Comparison of ENCODE assay signal across 13 cellular contexts in the genomic region with DNA sequence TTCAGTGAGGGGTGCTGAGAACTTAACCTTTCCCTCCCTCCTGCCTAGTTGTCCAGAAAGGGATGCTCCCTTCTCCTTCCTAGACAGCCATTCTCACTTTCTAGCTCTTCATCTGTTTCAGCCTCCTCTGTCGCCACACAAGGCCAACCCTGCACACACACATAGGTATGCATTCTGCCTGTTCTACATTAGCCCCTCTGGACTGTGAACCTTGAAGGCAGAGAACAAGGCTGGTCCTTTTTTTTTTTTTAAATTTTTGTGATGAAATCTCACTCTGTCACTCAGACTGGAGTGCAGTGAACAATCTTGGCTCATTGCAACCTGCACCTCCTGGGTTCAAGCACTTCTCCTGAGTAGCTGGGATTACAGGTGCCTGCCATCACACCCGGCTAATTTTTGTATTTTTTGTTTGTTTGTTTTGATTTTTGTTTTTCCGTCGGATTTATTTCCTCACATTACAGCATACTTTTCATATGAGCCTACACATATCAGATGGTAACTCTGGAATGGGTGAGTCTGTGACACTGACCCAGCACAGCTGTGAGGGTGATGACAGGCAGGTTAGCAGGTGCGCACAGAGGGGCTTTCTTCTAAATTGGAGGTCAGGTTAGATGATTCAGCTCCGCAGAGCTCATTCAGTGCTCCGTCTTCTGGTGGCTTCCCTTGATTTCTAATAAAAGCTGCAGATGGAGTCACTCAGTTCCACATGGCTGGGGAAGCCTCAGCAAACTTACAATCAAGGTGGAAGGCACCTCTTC. TPM values are rescaled to one million over a fixed set of nuclear protein-coding genes. Genes with fewer than 3 reads are reported as not detected.
DNase-seq lines count a peak whose midpoint lies in the region; ATAC-seq and TF ChIP-seq lines count a peak whose summit lies in the region.
"Had no signal": no experiment of that assay in that cellular context is flagged by ENCODE, and none has a peak within 500 bp of the region (broad histone marks: within the 10 kb centered on the region; RNA-seq: fewer than 3 reads in every experiment).

No MANE protein-coding gene starts in this region.

- peak overlapping the region; percentile 74 for H3K9ac ChIP-seq in Loucy (ENCODE audit: low read depth, low read length, poor library complexity, severe bottlenecking)
- H3K9ac ChIP-seq: neural progenitor cell had no signal

- H3K4me1 ChIP-seq in Loucy (ENCODE audit: insufficient read depth, low read length, poor library complexity, severe bottlenecking): peaks cover 42% of the 10 kb centered on the region
- peaks cover 14 to 43% (median 16%) of the 10 kb centered on the region in 4 donors for H3K4me1 ChIP-seq in stomach
- H3K4me1 ChIP-seq: neural progenitor cell had no signal

- H4K20me1 ChIP-seq in Loucy (ENCODE audit: insufficient read depth, low read length, poor library complexity, severe bottlenecking): no peaks in the 10 kb centered on the region

- peak overlapping the region; percentile 9; the same call in 1 of the 2 replicates for H2AFZ ChIP-seq in Loucy (ENCODE audit: low read length)
- H2AFZ ChIP-seq: neural progenitor cell had no signal

- ATAC-seq in activated T-cell treated with anti-CD3 and anti-CD28 coated beads, Interleukin-2, amount 50 U/mL, for 72 hours (replicated peaks in 1 of 2): no peak
- peak; percentile 35 for ATAC-seq in left lobe of liver
- ATAC-seq: esophagus mucosa, right cardiac atrium had no signal

- TF ChIP-seq CTCF in Loucy (conservative IDR thresholded peaks at IDR 0.05; ENCODE audit: low read length): no peak
- no peak for TF ChIP-seq CTCF in stomach (IDR thresholded peaks at IDR 0.05)
- TF ChIP-seq CTCF in HFFc6 (IDR thresholded peaks at IDR 0.05): no peak

- no peak for TF ChIP-seq POLR2A in stomach (IDR thresholded peaks at IDR 0.05)

- no peaks in the 10 kb centered on the region for H3K9me2 ChIP-seq in Loucy (replicated peaks; ENCODE audit: low read depth, low read length)

- H3K9me3 Mint-ChIP-seq in activated T-cell treated with anti-CD3 and anti-CD28 coated beads, Interleukin-2, amount 50 U/mL, for 72 hours: no peaks in the 10 kb centered on the region
- no peaks in the 10 kb centered on the region for H3K9me3 Mint-ChIP-seq in HFFc6
- H3K9me3 Mint-ChIP-seq: neural progenitor cell had no signal

- TF ChIP-seq EP300 in stomach (IDR thresholded peaks at IDR 0.05): no peak

- H3K79me2 ChIP-seq in Loucy (ENCODE audit: insufficient read depth, low read length): peaks cover 10% of the 10 kb centered on the region

- intact Hi-C loops in stomach (cut with DNase I; ENCODE audit: low total_unique reads): no loop called here

- H3K36me3 ChIP-seq in Loucy (ENCODE audit: insufficient read depth, low read length): no peaks in the 10 kb centered on the region
- H3K36me3 ChIP-seq in stomach: no peaks in the 10 kb centered on the region
- H3K36me3 ChIP-seq: neural progenitor cell had no signal

- H3K4me3 ChIP-seq in Loucy (ENCODE audit: low read length, poor library complexity, severe bottlenecking) (no peak overlapping the region), stomach (no peak overlapping the region)
- H3K4me3 ChIP-seq: neural progenitor cell, PC-9 had no signal

- peak overlapping the region; percentile 36 to 77 (median 57) for H3K27ac ChIP-seq in stomach
- H3K27ac ChIP-seq: neural progenitor cell, PC-9 had no signal

- H3K27me3 ChIP-seq in Loucy (ENCODE audit: insufficient read depth, low read length, poor library complexity, severe bottlenecking): no peaks in the 10 kb centered on the region
- no peaks in the 10 kb centered on the region for H3K27me3 ChIP-seq in stomach
- H3K27me3 ChIP-seq: neural progenitor cell had no signal

- H3K4me1 Mint-ChIP-seq in activated T-cell treated with anti-CD3 and anti-CD28 coated beads, Interleukin-2, amount 50 U/mL, for 72 hours (ENCODE audit: low read depth): peaks cover 40% of the 10 kb centered on the region
- H3K4me1 Mint-ChIP-seq in HFFc6 (ENCODE audit: low read depth): no peaks in the 10 kb centered on the region

- H3K4me3 Mint-ChIP-seq in activated T-cell treated with anti-CD3 and anti-CD28 coated beads, Interleukin-2, amount 50 U/mL, for 72 hours: peak overlapping the region; percentile 27 to 69
- H3K4me3 Mint-ChIP-seq in HFFc6: no peak overlapping the region
- H3K4me3 Mint-ChIP-seq: neural progenitor cell had no signal

- WGBS in stomach, 5 donors: 83 to 86% (median 84%) methylated on average over 7 of the region's 7 CpGs

- no peak for DNase-seq in activated T-cell treated with anti-CD3 and anti-CD28 coated beads, Interleukin-2, amount 50 U/mL, for 72 hours
- DNase-seq in activated T-cell treated with anti-CD3 and anti-CD28 coated beads for 4 hours (no peak), left lobe of liver (ENCODE audit: low spot score) (no peak), stomach (no peak), HFFc6 (no peak), COLO668 (lab: John Stamatoyannopoulos, UW; ENCODE audit: unreplicated experiment) (no peak)
- DNase-seq in activated naive CD4-positive, alpha-beta T cell treated with anti-CD3 and anti-CD28 coated beads, Interleukin-2, amount 50 U/mL, for 16 hours: no peak
- DNase-seq: activated CD4-positive, alpha-beta T cell treated with anti-CD3 and anti-CD28 coated beads for 1 hour; PC-9; right cardiac atrium had no signal

- no peaks in the 10 kb centered on the region for H3K9me3 ChIP-seq in Loucy (ENCODE audit: insufficient read depth, low read depth, low read length)
- no peaks in the 10 kb centered on the region for H3K9me3 ChIP-seq in stomach

- no peaks in the 10 kb centered on the region for H3K36me3 Mint-ChIP-seq in activated T-cell treated with anti-CD3 and anti-CD28 coated beads, Interleukin-2, amount 50 U/mL, for 72 hours (ENCODE audit: insufficient read depth in 2 of 2)
- no peaks in the 10 kb centered on the region for H3K36me3 Mint-ChIP-seq in HFFc6 (ENCODE audit: low read depth)
- H3K36me3 Mint-ChIP-seq: neural progenitor cell had no signal

- peak overlapping the region; percentile 4 for H3K27ac Mint-ChIP-seq in activated T-cell treated with anti-CD3 and anti-CD28 coated beads, Interleukin-2, amount 50 U/mL, for 72 hours
- H3K27ac Mint-ChIP-seq in HFFc6: no peak overlapping the region
- H3K27ac Mint-ChIP-seq: neural progenitor cell had no signal

- no peaks in the 10 kb centered on the region for H3K27me3 Mint-ChIP-seq in activated T-cell treated with anti-CD3 and anti-CD28 coated beads, Interleukin-2, amount 50 U/mL, for 72 hours (ENCODE audit: low read depth)
- H3K27me3 Mint-ChIP-seq in HFFc6 (ENCODE audit: insufficient read depth): peaks cover 5% of the 10 kb centered on the region

- H3K4me2 ChIP-seq in Loucy (ENCODE audit: low read depth, low read length, poor library complexity, severe bottlenecking): peak overlapping the region; percentile 91
- H3K4me2 ChIP-seq: neural progenitor cell, PC-9 had no signal

- H3F3A ChIP-seq in Loucy (ENCODE audit: low read depth): peaks cover 8% of the 10 kb centered on the region; the same call in 1 of the 2 replicates

RNA-seq across cellular contexts. Expression of gene AKR1A1, which starts 4.9 kb away (rescaled TPM):
- 100 to 1,000 TPM; 155 to 178 TPM for total RNA-seq in activated T-cell treated with anti-CD3 and anti-CD28 coated beads, Interleukin-2, amount 50 U/mL, for 72 hours
- 310 TPM for total RNA-seq in left lobe of liver
- total RNA-seq in stomach: 100 to 1,000 TPM in 4 of 5 donors, 10 to 100 TPM in 1; 10.5 to 203 (median 141) TPM
- 100 to 1,000 TPM; 192 to 246 (median 212) TPM for polyA plus RNA-seq in stomach
- total RNA-seq in HFFc6 (2021; fragmentation: NEBNext Ultra II Directional; extraction: Animal tissue kit (Norgen Biotek cat#: 25700)): 100 to 1,000 TPM; 105 to 125 (median 119) TPM

RNA-seq across cellular contexts. Expression of gene PRDX1, which starts 24.0 kb away (rescaled TPM):
- 100 to 1,000 TPM; 128 to 146 TPM for total RNA-seq in activated T-cell treated with anti-CD3 and anti-CD28 coated beads, Interleukin-2, amount 50 U/mL, for 72 hours
- total RNA-seq in left lobe of liver (320 TPM), stomach (100 to 1,000 TPM in 4 of 5 donors, 10 to 100 TPM in 1; 77.6 to 447 (median 187) TPM)
- 100 to 1,000 TPM; 570 to 892 (median 660) TPM for polyA plus RNA-seq in stomach
- total RNA-seq in HFFc6 (2021; fragmentation: NEBNext Ultra II Directional; extraction: Animal tissue kit (Norgen Biotek cat#: 25700)): 1,000 to 10,000 TPM in 3 of 6 experiments, 100 to 1,000 TPM in 3; 798 to 1,123 (median 999) TPM

RNA-seq across cellular contexts. Expression of gene NASP, which starts 38.1 kb away (rescaled TPM):
- total RNA-seq in activated T-cell treated with anti-CD3 and anti-CD28 coated beads, Interleukin-2, amount 50 U/mL, for 72 hours: 100 to 1,000 TPM; 214 to 241 TPM
- total RNA-seq in left lobe of liver: 28.2 TPM
- 100 to 1,000 TPM in 2 of 5 donors, 10 to 100 TPM in 3; 14.0 to 107 (median 51.8) TPM for total RNA-seq in stomach
- polyA plus RNA-seq in stomach: 100 to 1,000 TPM in 1 of 3 donors, 10 to 100 TPM in 2; 78.7 to 119 (median 79.9) TPM
- total RNA-seq in HFFc6 (2021; fragmentation: NEBNext Ultra II Directional; extraction: Animal tissue kit (Norgen Biotek cat#: 25700)): 10 to 100 TPM; 41.6 to 77.7 (median 72.1) TPM

RNA-seq across cellular contexts. Expression of gene MMACHC, which starts 45.6 kb away (rescaled TPM):
- total RNA-seq in activated T-cell treated with anti-CD3 and anti-CD28 coated beads, Interleukin-2, amount 50 U/mL, for 72 hours: 1 to 10 TPM; 3.4 to 4.7 TPM
- 32.3 TPM for total RNA-seq in left lobe of liver
- 10 to 100 TPM in 1 of 5 donors, 1 to 10 TPM in 2, under 1 TPM in 2; 0.58 to 20.6 (median 1.6) TPM for total RNA-seq in stomach
- polyA plus RNA-seq in stomach: 1 to 10 TPM; 1.7 to 2.3 (median 1.7) TPM
- total RNA-seq in HFFc6 (2021; fragmentation: NEBNext Ultra II Directional; extraction: Animal tissue kit (Norgen Biotek cat#: 25700)): 10 to 100 TPM; 11.1 to 12.9 (median 12.4) TPM

RNA-seq across cellular contexts. Expression of gene CCDC163, which starts 45.9 kb away (rescaled TPM):
- total RNA-seq in activated T-cell treated with anti-CD3 and anti-CD28 coated beads, Interleukin-2, amount 50 U/mL, for 72 hours: 10 to 100 TPM; 15.2 to 15.5 TPM
- total RNA-seq in left lobe of liver (2.1 TPM), stomach (1 to 10 TPM in 1 of 5 donors, under 1 TPM in 1, not detected in 3; 0.18 to 2.7 TPM)
- 1 to 10 TPM; 1.2 to 2.6 (median 1.8) TPM for polyA plus RNA-seq in stomach
- 1 to 10 TPM; 1.3 to 2.4 (median 1.7) TPM for total RNA-seq in HFFc6 (2021; fragmentation: NEBNext Ultra II Directional; extraction: Animal tissue kit (Norgen Biotek cat#: 25700))
